Comparison of ENCODE assay signal across 8 cellular contexts in the genomic region with DNA sequence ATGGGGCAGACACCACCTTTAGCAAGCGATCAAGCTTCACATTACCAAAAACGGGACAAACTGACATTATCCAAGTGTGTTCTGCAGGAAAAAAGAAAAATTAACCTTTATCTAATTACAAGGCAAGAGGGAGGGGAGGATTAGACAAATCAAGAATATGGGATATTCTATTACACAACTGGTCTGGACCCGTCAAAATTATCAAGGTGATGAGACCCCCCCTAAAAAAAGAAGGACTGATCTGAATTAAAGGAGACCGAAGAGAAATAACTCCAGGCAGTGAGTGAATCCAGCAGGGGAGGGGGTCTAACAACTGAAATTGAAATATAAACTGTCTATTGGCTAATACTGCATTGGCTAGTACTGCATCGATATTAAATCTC. TPM values are rescaled to one million over a fixed set of nuclear protein-coding genes. Genes with fewer than 3 reads are reported as not detected.
A peak's percentile ranks its signal among the peaks of the same experiment; 100 is the strongest.
DNase-seq lines count a peak whose midpoint lies in the region; ATAC-seq and TF ChIP-seq lines count a peak whose summit lies in the region.

No MANE protein-coding gene starts in this region.

- peaks cover 27% of the 10 kb centered on the region for H3K36me3 Mint-ChIP-seq in effector memory CD8-positive, alpha-beta T cell (ENCODE audit: insufficient read depth)
- no peaks in the 10 kb centered on the region for H3K36me3 Mint-ChIP-seq in neural progenitor cell

- TF ChIP-seq POLR2A in NB4 (IDR thresholded peaks at IDR 0.05; ENCODE audit: extremely low read depth, insufficient read length): no peak

- DNase-seq in NB4 (ENCODE audit: low read depth) (no peak), neural progenitor cell (ENCODE audit: low spot score) (no peak), COLO829 (ENCODE audit: low spot score) (no peak), SIG-M5 treated with dmso at 0.1 percent for 504 hours (lab: John Stamatoyannopoulos, UW; ENCODE audit: unreplicated experiment) (no peak), medulla oblongata (ENCODE audit: extremely low spot score) (no peak)
- no peak for DNase-seq in effector memory CD8-positive, alpha-beta T cell

- H3K4me1 Mint-ChIP-seq in effector memory CD8-positive, alpha-beta T cell (ENCODE audit: low read depth in 2 of 2): peaks cover 26 to 33% of the 10 kb centered on the region in 2 donors
- H3K4me1 Mint-ChIP-seq in neural progenitor cell: peaks cover 15% of the 10 kb centered on the region

- H3K4me2 ChIP-seq in neural progenitor cell: peak overlapping the region; percentile 76

- H4K20me1 ChIP-seq in neural progenitor cell (ENCODE audit: low read depth): no peaks in the 10 kb centered on the region

- no peaks in the 10 kb centered on the region for H3K27me3 ChIP-seq in neural progenitor cell

- peak overlapping the region; percentile 87 for H2AFZ ChIP-seq in neural progenitor cell (replicated peaks)

- H3K4me1 ChIP-seq in neural progenitor cell: peaks cover 9% of the 10 kb centered on the region

- peak overlapping the region; percentile 87 to 91 for H3K4me3 Mint-ChIP-seq in effector memory CD8-positive, alpha-beta T cell
- peak overlapping the region; percentile 95 for H3K4me3 Mint-ChIP-seq in neural progenitor cell

- H3K4me3 ChIP-seq in NB4 (ENCODE audit: low read depth, low read length) (peak overlapping the region; percentile 61), neural progenitor cell (peak overlapping the region; percentile 52)

- H3F3A ChIP-seq in neural progenitor cell (ENCODE audit: low read depth): no peaks in the 10 kb centered on the region

- H3K27ac ChIP-seq in C4-2B (peak overlapping the region; percentile 88), neural progenitor cell (no peak overlapping the region)

- no peak overlapping the region for H3K9ac ChIP-seq in neural progenitor cell

- no peak for ATAC-seq in effector memory CD8-positive, alpha-beta T cell (replicated peaks)
- no peak for ATAC-seq in GM21360 (IDR thresholded peaks at IDR 0.05; ENCODE audit: unreplicated experiment)

- H3K27ac Mint-ChIP-seq in effector memory CD8-positive, alpha-beta T cell: peak overlapping the region; percentile 94 to 97
- H3K27ac Mint-ChIP-seq in neural progenitor cell: peak overlapping the region; percentile 99

- no peaks in the 10 kb centered on the region for H3K27me3 Mint-ChIP-seq in effector memory CD8-positive, alpha-beta T cell
- H3K27me3 Mint-ChIP-seq in neural progenitor cell (ENCODE audit: insufficient read depth, low read depth): no peaks in the 10 kb centered on the region

- no peaks in the 10 kb centered on the region for H3K36me3 ChIP-seq in neural progenitor cell

- TF ChIP-seq CTCF in C4-2B (conservative IDR thresholded peaks at IDR 0.05): no peak
- no peak for TF ChIP-seq CTCF in NB4 (IDR thresholded peaks at IDR 0.05; ENCODE audit: low read depth, low read length)
- TF ChIP-seq CTCF in neural progenitor cell (IDR thresholded peaks at IDR 0.05): no peak

- no peaks in the 10 kb centered on the region for H3K9me3 Mint-ChIP-seq in effector memory CD8-positive, alpha-beta T cell
- no peaks in the 10 kb centered on the region for H3K9me3 Mint-ChIP-seq in neural progenitor cell

- no peaks in the 10 kb centered on the region for H3K79me2 ChIP-seq in neural progenitor cell (ENCODE audit: low read depth)

- H3K9me3 ChIP-seq in neural progenitor cell (ENCODE audit: low read depth): no peaks in the 10 kb centered on the region

RNA-seq across cellular contexts. Expression of a gene that starts 0.4 kb away (rescaled TPM):
- total RNA-seq in neural progenitor cell (ENCODE audit: low replicate concordance): 21.6 and 22.8 TPM in 2 replicates

RNA-seq across cellular contexts. Expression of a gene that starts 48.5 kb away (rescaled TPM):
- total RNA-seq in neural progenitor cell (ENCODE audit: low replicate concordance): 0.07 and 0.50 TPM in 2 replicates
